In genomic region chr1:109657970-109658369, GRCh38 we compare ENCODE assay signal across 27 cellular contexts. TPM values are rescaled to one million over a fixed set of nuclear protein-coding genes. Genes with fewer than 3 reads are reported as not detected.
A peak's percentile ranks its signal among the peaks of the same experiment; 100 is the strongest.
DNase-seq lines count a peak whose midpoint lies in the region; ATAC-seq and TF ChIP-seq lines count a peak whose summit lies in the region.
"Had no signal": no experiment of that assay in that cellular context is flagged by ENCODE, and none has a peak within 500 bp of the region (broad histone marks: within the 10 kb centered on the region; RNA-seq: fewer than 3 reads in every experiment).

No MANE protein-coding gene starts in this region.

- peaks cover 9% of the 10 kb centered on the region for H3K27me3 Mint-ChIP-seq in dendritic cell treated with granulocyte-macrophage colony-stimulating factor and Interleukin-4, amounts not matched to agents 40 ng/mL and 50 ng/mL, for 4 days
- peaks cover 0 to 2% (median 0%) of the 10 kb centered on the region in 5 donors for H3K27me3 Mint-ChIP-seq in naive thymus-derived CD8-positive, alpha-beta T cell
- peaks cover 25% of the 10 kb centered on the region for H3K27me3 Mint-ChIP-seq in WTC11 (ENCODE audit: low read depth)

- no peaks in the 10 kb centered on the region for H3K9me3 Mint-ChIP-seq in dendritic cell treated with granulocyte-macrophage colony-stimulating factor and Interleukin-4, amounts not matched to agents 40 ng/mL and 50 ng/mL, for 4 days
- H3K9me3 Mint-ChIP-seq in naive thymus-derived CD8-positive, alpha-beta T cell: no peaks in the 10 kb centered on the region
- H3K9me3 Mint-ChIP-seq in WTC11: no peaks in the 10 kb centered on the region

- no peak overlapping the region for H3K4me3 Mint-ChIP-seq in dendritic cell treated with granulocyte-macrophage colony-stimulating factor and Interleukin-4, amounts not matched to agents 40 ng/mL and 50 ng/mL, for 4 days
- peak overlapping the region in 6 of 10 donors; percentile 46 to 97 (median 75) for H3K4me3 Mint-ChIP-seq in naive thymus-derived CD8-positive, alpha-beta T cell
- H3K4me3 Mint-ChIP-seq in WTC11: no peak overlapping the region

- peaks cover 60% of the 10 kb centered on the region for H3K4me1 Mint-ChIP-seq in dendritic cell treated with granulocyte-macrophage colony-stimulating factor and Interleukin-4, amounts not matched to agents 40 ng/mL and 50 ng/mL, for 4 days (ENCODE audit: low read depth)
- peaks cover 13 to 41% (median 31%) of the 10 kb centered on the region in 4 donors for H3K4me1 Mint-ChIP-seq in naive thymus-derived CD8-positive, alpha-beta T cell
- peaks cover 12% of the 10 kb centered on the region for H3K4me1 Mint-ChIP-seq in WTC11

- H3K4me1 ChIP-seq in BLaER1 treated with 17β-estradiol and CSF1 and Interleukin-3, amounts not matched to agents 10 nM and 100 nM: peaks cover 50 to 74% (median 65%) of the 10 kb centered on the region in 10 experiments
- peaks cover 45% of the 10 kb centered on the region for H3K4me1 ChIP-seq in PC-9 (replicated peaks; ENCODE audit: insufficient read depth)

- POLR2A ChIA-PET in PC-9 (lab: Charles Lee; ENCODE audit: unreplicated experiment) (no interaction called here), WTC11 (lab: Charles Lee) (no interaction called here)
- POLR2A ChIA-PET in naive thymus-derived CD8-positive, alpha-beta T cell (lab: Charles Lee): interaction anchor here (0.7 kb wide), 1 partner anchor 21 kb away, joined by 3 read pairs; no protein-coding TSS in a partner anchor

- no peaks in the 10 kb centered on the region for H3K27me3 ChIP-seq in BLaER1 treated with 17β-estradiol and CSF1 and Interleukin-3, amounts not matched to agents 10 nM and 100 nM
- H3K27me3 ChIP-seq in PC-9 (ENCODE audit: insufficient read depth, low read depth): no peaks in the 10 kb centered on the region
- H3K27me3 ChIP-seq: adrenal gland, esophagus squamous epithelium, ovary, tibial nerve had no signal

- peak overlapping the region; percentile 66 for H3K27ac Mint-ChIP-seq in dendritic cell treated with granulocyte-macrophage colony-stimulating factor and Interleukin-4, amounts not matched to agents 40 ng/mL and 50 ng/mL, for 4 days
- H3K27ac Mint-ChIP-seq in naive thymus-derived CD8-positive, alpha-beta T cell: peak overlapping the region in 3 of 10 donors; percentile 41 to 77 (median 50)
- H3K27ac Mint-ChIP-seq in WTC11: no peak overlapping the region

- no peak overlapping the region for H2AFZ ChIP-seq in PC-9

- no peak overlapping the region for H3K4me3 ChIP-seq in BLaER1 treated with 17β-estradiol and CSF1 and Interleukin-3, amounts not matched to agents 10 nM and 100 nM
- H3K4me3 ChIP-seq in PC-9: no peak overlapping the region
- H3K4me3 ChIP-seq: adrenal gland, esophagus squamous epithelium, HAP-1, ovary, tibial nerve had no signal

- peaks cover 0 to 5% (median 0%) of the 10 kb centered on the region in 11 experiments; a peak in 1 of 22 replicates for H4K20me1 ChIP-seq in BLaER1 treated with 17β-estradiol and CSF1 and Interleukin-3, amounts not matched to agents 10 nM and 100 nM
- H4K20me1 ChIP-seq in PC-9 (ENCODE audit: insufficient read depth): no peaks in the 10 kb centered on the region

- CTCF ChIA-PET in PC-9 (lab: Charles Lee): no interaction called here
- CTCF ChIA-PET in WTC11 (lab: Charles Lee): interaction anchor here (1.0 to 4.3 kb wide), 3 partner anchors 18 to 119 kb away, joined by 3 to 19 read pairs (median 6); no protein-coding TSS in a partner anchor

- no peaks in the 10 kb centered on the region for H3K9me3 ChIP-seq in BLaER1 treated with 17β-estradiol and CSF1 and Interleukin-3, amounts not matched to agents 10 nM and 100 nM (replicated peaks in 1 of 11)
- 0 out of 2 replicates have a peak, but pooled peaks cover 3% of the 10 kb centered on the region for H3K9me3 ChIP-seq in PC-9 (ENCODE audit: insufficient read depth, low read depth)
- H3K9me3 ChIP-seq: adrenal gland, esophagus squamous epithelium, HAP-1, ovary, tibial nerve had no signal

- H3K9me2 ChIP-seq in PC-9 (ENCODE audit: insufficient read depth): no peaks in the 10 kb centered on the region

- peak overlapping the region in 9 of 11 experiments; percentile 71 to 97 (median 93); a peak in 19 of 22 replicates for H3K4me2 ChIP-seq in BLaER1 treated with 17β-estradiol and CSF1 and Interleukin-3, amounts not matched to agents 10 nM and 100 nM
- peak overlapping the region; percentile 28 for H3K4me2 ChIP-seq in PC-9

- H3K27ac ChIP-seq in BLaER1 treated with 17β-estradiol and CSF1 and Interleukin-3, amounts not matched to agents 10 nM and 100 nM: peak overlapping the region in 4 of 11 experiments; percentile 21 to 61 (median 40); a peak in 4 of 22 replicates
- H3K27ac ChIP-seq in PC-9: no peak overlapping the region
- H3K27ac ChIP-seq: adrenal gland, esophagus squamous epithelium, tibial nerve had no signal

- H3F3A ChIP-seq in PC-9 (ENCODE audit: insufficient read depth, low read depth): peaks cover 22% of the 10 kb centered on the region; the same call in 1 of the 2 replicates

- intact Hi-C loops in PC-9 (cut with micrococcal nuclease; ENCODE audit: unreplicated experiment): loop anchor here (5.0 kb wide), 1 partner anchor 59 kb away; no protein-coding TSS in a partner anchor
- intact Hi-C loops in dendritic cell treated with granulocyte-macrophage colony-stimulating factor and Interleukin-4, amounts not matched to agents 40 ng/mL and 50 ng/mL, for 4 days (cut with micrococcal nuclease): no loop called here

- H3K36me3 ChIP-seq in BLaER1 treated with 17β-estradiol and CSF1 and Interleukin-3, amounts not matched to agents 10 nM and 100 nM: peaks cover 0 to 16% (median 0%) of the 10 kb centered on the region in 11 experiments; a peak in 3 of 22 replicates
- H3K36me3 ChIP-seq in PC-9 (ENCODE audit: low read depth): no peaks in the 10 kb centered on the region
- H3K36me3 ChIP-seq: HAP-1, ovary had no signal

- H3K79me2 ChIP-seq in PC-9 (ENCODE audit: low read depth): no peaks in the 10 kb centered on the region

- peaks cover 59% of the 10 kb centered on the region for H3K36me3 Mint-ChIP-seq in dendritic cell treated with granulocyte-macrophage colony-stimulating factor and Interleukin-4, amounts not matched to agents 40 ng/mL and 50 ng/mL, for 4 days (ENCODE audit: low read depth)
- peaks cover 0 to 20% (median 0%) of the 10 kb centered on the region in 3 donors for H3K36me3 Mint-ChIP-seq in naive thymus-derived CD8-positive, alpha-beta T cell
- H3K36me3 Mint-ChIP-seq in WTC11: no peaks in the 10 kb centered on the region

- DNase-seq in PC-9 (peak in 1 of 2 experiments; percentile 21), NCI-H510A treated with DMSO at 0.1 percent for 48 hours (lab: John Stamatoyannopoulos, UW) (no peak), WTC11 (ENCODE audit: low spot score) (no peak), SKM-1 (lab: John Stamatoyannopoulos, UW; ENCODE audit: unreplicated experiment) (no peak)
- no peak for DNase-seq in naive thymus-derived CD8-positive, alpha-beta T cell
- DNase-seq: activated CD4-positive, alpha-beta T cell treated with anti-CD3 and anti-CD28 coated beads for 1 hour; activated gamma-delta T cell treated with Interleukin-2 at 50 U/mL for 16 hours; activated T-cell treated with anti-CD3 and anti-CD28 coated beads, Interleukin-2, amount 50 U/mL, for 1 hour; DND-41; esophagus squamous epithelium; foreskin melanocyte; IMR-90; left colon; mesendoderm; NCI-H1092 treated with DMSO at 0.1 percent for 48 hours; NCI-H2029 treated with DMSO at 0.1 percent for 48 hours; NCI-H2227 treated with DMSO at 0.1 percent for 48 hours; right cardiac atrium; SIG-M5; stimulated activated CD4-positive, alpha-beta T cell treated with anti-CD3 and anti-CD28 coated beads, Interleukin-2, amount 100 ng/mL, for 24 hours; T-helper 1 cell had no signal

- TF ChIP-seq CTCF in PC-9 (conservative IDR thresholded peaks at IDR 0.05): no peak
- TF ChIP-seq CTCF in WTC11 (IDR thresholded peaks at IDR 0.05): no peak

- H3K9ac ChIP-seq in BLaER1 treated with 17β-estradiol and CSF1 and Interleukin-3, amounts not matched to agents 10 nM and 100 nM: no peak overlapping the region

- ATAC-seq in naive thymus-derived CD8-positive, alpha-beta T cell: no peak
- no peak for ATAC-seq in WTC11
- ATAC-seq: left colon, right cardiac atrium had no signal

- no TSS peak for BruUV-seq in PC-9 (replicated peaks; lab: Mats Ljungman, UMichigan)

TF ChIP-seq in WTC11, 78 proteins besides CTCF, POLR2A, EP300 and RAD21 (continues in another document):
- TF ChIP-seq ELF4 (CRISPR knock-in tag; IDR thresholded peaks at IDR 0.05; ENCODE audit: low read depth): no peak
- TF ChIP-seq, protein P1, sequence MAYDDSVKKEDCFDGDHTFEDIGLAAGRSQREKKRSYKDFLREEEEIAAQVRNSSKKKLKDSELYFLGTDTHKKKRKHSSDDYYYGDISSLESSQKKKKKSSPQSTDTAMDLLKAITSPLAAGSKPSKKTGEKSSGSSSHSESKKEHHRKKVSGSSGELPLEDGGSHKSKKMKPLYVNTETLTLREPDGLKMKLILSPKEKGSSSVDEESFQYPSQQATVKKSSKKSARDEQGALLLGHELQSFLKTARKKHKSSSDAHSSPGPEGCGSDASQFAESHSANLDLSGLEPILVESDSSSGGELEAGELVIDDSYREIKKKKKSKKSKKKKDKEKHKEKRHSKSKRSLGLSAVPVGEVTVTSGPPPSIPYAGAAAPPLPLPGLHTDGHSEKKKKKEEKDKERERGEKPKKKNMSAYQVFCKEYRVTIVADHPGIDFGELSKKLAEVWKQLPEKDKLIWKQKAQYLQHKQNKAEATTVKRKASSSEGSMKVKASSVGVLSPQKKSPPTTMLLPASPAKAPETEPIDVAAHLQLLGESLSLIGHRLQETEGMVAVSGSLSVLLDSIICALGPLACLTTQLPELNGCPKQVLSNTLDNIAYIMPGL (CRISPR knock-in tag; IDR thresholded peaks at IDR 0.05): no peak
- no peak for TF ChIP-seq NR1H2 (CRISPR knock-in tag; IDR thresholded peaks at IDR 0.05)

RNA-seq across cellular contexts. Expression of gene GSTM4, which starts 2.1 kb away (rescaled TPM):
- 38.8 and 52.0 TPM in 2 replicates for total RNA-seq in PC-9 (2021)
- total RNA-seq in naive thymus-derived CD8-positive, alpha-beta T cell: 1 to 10 TPM; 2.5 to 3.8 TPM
- polyA plus RNA-seq in naive thymus-derived CD8-positive, alpha-beta T cell: 10 to 100 TPM in 2 of 3 donors, 1 to 10 TPM in 1; 8.6 to 17.4 (median 17.3) TPM
- total RNA-seq in WTC11 (2021): 16.4 to 18.1 TPM (median 16.7 TPM) in 3 replicates

RNA-seq across cellular contexts. Expression of gene GSTM2, which starts 9.9 kb away (rescaled TPM):
- total RNA-seq in PC-9 (2021): 9.3 and 10.2 TPM in 2 replicates
- total RNA-seq in naive thymus-derived CD8-positive, alpha-beta T cell: 10 to 100 TPM; 70.7 to 75.9 TPM
- polyA plus RNA-seq in naive thymus-derived CD8-positive, alpha-beta T cell: 10 to 100 TPM; 20.8 to 51.7 (median 40.7) TPM
- 12.9 to 15.4 TPM (median 15.3 TPM) in 3 replicates for total RNA-seq in WTC11 (2021)

RNA-seq across cellular contexts. Expression of gene GSTM1, which starts 29.6 kb away (rescaled TPM):
- not detected in 2 replicates for total RNA-seq in PC-9 (2021)
- under 1 TPM in 1 of 2 experiments, not detected in 1; 0.38 TPM for total RNA-seq in naive thymus-derived CD8-positive, alpha-beta T cell
- 10 to 100 TPM in 2 of 3 donors, not detected in 1; 54.7 to 62.0 TPM for polyA plus RNA-seq in naive thymus-derived CD8-positive, alpha-beta T cell
- not detected in 3 replicates for total RNA-seq in WTC11 (2021)
- total RNA-seq: IMR-90, left colon had no signal
- polyA plus RNA-seq: IMR-90 had no signal

RNA-seq across cellular contexts. Expression of gene AMPD2, which starts 38.3 kb away (rescaled TPM):
- total RNA-seq in PC-9 (2021) (66.7 and 78.6 TPM in 2 replicates), WTC11 (2021) (51.8 to 79.8 TPM (median 60.0 TPM) in 3 replicates)
- total RNA-seq in naive thymus-derived CD8-positive, alpha-beta T cell: 10 to 100 TPM; 71.1 to 76.0 TPM
- polyA plus RNA-seq in naive thymus-derived CD8-positive, alpha-beta T cell: 10 to 100 TPM; 21.9 to 33.9 (median 24.4) TPM

RNA-seq across cellular contexts. Expression of gene GNAT2, which starts 38.6 kb away (rescaled TPM):
- total RNA-seq in PC-9 (2021) (0.52 and 0.63 TPM in 2 replicates), WTC11 (2021) (0.14 TPM in 1 of 3 replicates, not detected in the others)
- total RNA-seq in naive thymus-derived CD8-positive, alpha-beta T cell: not detected
- not detected for polyA plus RNA-seq in naive thymus-derived CD8-positive, alpha-beta T cell
- total RNA-seq: esophagus squamous epithelium, ovary, right cardiac atrium, tibial nerve had no signal
- polyA plus RNA-seq: ovary, right cardiac atrium had no signal

Comparison
In these comparisons a context has a peak if more than half of its experiments do, and no peak if none do; other contexts are left out.
1. H3K4me3 Mint-ChIP-seq: peak in naive thymus-derived CD8-positive, alpha-beta T cell (6 of 10); none in dendritic cell treated with granulocyte-macrophage colony-stimulating factor and Interleukin-4, amounts not matched to agents 40 ng/mL and 50 ng/mL, for 4 days (single experiment) and WTC11 (single experiment).